24 cellular contexts compared by ENCODE assay signal in the genomic region with DNA sequence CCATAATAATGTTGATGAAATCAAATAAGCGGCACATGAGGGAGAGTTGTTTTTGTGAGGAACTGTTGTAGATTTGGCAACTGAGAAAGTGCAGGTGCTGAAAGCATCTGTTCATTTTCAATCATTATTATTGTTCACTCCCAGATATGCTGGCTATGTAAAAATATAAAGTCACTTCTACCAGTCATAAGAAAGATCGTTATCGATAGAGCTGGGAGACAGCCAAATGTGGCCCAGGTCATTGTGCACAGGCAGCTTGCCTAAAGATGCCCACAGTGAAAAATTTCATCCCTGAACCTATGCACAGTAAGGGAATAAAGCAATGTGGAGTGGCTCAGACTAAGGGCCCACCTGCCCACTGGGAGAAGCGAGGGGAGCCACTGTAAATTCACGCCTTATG.
"Had no signal": no experiment of that assay in that cellular context is flagged by ENCODE, and none has a peak within 500 bp of the region (broad histone marks: within the 10 kb centered on the region; RNA-seq: fewer than 3 reads in every experiment).

No MANE protein-coding gene starts in this region.

- H3K27me3 Mint-ChIP-seq: T-helper 17 cell had no signal

- DNase-seq: Karpas-422; KG1; MG63; NCI-H1092 treated with DMSO at 0.1 percent for 48 hours; NCI-H1417 treated with DMSO at 0.1 percent for 48 hours; NCI-H146; NCI-H1694 treated with DMSO at 0.1 percent for 48 hours; NCI-H1930; NCI-H2081; NCI-H2107; NCI-H2227 treated with DMSO at 0.1 percent for 48 hours; NCI-H524; NCI-H526 treated with DMSO at 0.1 percent for 48 hours; NCI-H748 treated with DMSO at 0.1 percent for 48 hours; NK-92 treated with Interleukin-12 subunit alpha and Interleukin-12 subunit beta, amount 100 ng/mL, for 24 hours; PC-9; Peyer's patch; SHP77 treated with DMSO at 0.1 percent for 48 hours; SJCRH30; T-helper 1 cell; T-helper 17 cell had no signal

- ATAC-seq: Right ventricle myocardium inferior, T-helper 17 cell had no signal

- H3K4me3 Mint-ChIP-seq: T-helper 17 cell had no signal

- H2AFZ ChIP-seq: PC-9 had no signal

- H3K4me3 ChIP-seq: MG63, PC-9, Peyer's patch, SJCRH30, SK-N-MC had no signal

- H3K27me3 ChIP-seq: MG63, Peyer's patch, SJCRH30 had no signal

- H3K36me3 ChIP-seq: MG63, Peyer's patch, SJCRH30 had no signal

- H3K27ac ChIP-seq: HL-60, PC-9, Peyer's patch, SJCRH30, SK-N-MC had no signal

- H3K27ac Mint-ChIP-seq: T-helper 17 cell had no signal

- H3K9me3 ChIP-seq: MG63, Peyer's patch, SJCRH30 had no signal

- H3K4me2 ChIP-seq: PC-9 had no signal

- H3K4me1 ChIP-seq: Peyer's patch, SJCRH30 had no signal
